In genomic region chrX:95248386-95248785, GRCh38 we compare ENCODE assay signal across 8 cellular contexts.
"Had no signal": no experiment of that assay in that cellular context is flagged by ENCODE, and none has a peak within 500 bp of the region (broad histone marks: within the 10 kb centered on the region; RNA-seq: fewer than 3 reads in every experiment).

No MANE protein-coding gene starts in this region.

- H3K4me1 ChIP-seq: HAP-1 had no signal

- H3K9me3 ChIP-seq: HAP-1 had no signal

- H3K36me3 ChIP-seq: HAP-1 had no signal

- H3K4me3 ChIP-seq: GM23338, HAP-1, K562 had no signal

- H3K27ac ChIP-seq: HL-60 had no signal

- FAIRE-seq: HTR-8/SVneo, K562 had no signal

- H2AFZ ChIP-seq: GM23338 had no signal

- ATAC-seq: GM23338, HCT116, K562 had no signal

- DNase-seq: HFFc6, KG1 had no signal

- H3K4me2 ChIP-seq: GM23338 had no signal
